ENCODE assay signal across 1 cellular context in the genomic region with DNA sequence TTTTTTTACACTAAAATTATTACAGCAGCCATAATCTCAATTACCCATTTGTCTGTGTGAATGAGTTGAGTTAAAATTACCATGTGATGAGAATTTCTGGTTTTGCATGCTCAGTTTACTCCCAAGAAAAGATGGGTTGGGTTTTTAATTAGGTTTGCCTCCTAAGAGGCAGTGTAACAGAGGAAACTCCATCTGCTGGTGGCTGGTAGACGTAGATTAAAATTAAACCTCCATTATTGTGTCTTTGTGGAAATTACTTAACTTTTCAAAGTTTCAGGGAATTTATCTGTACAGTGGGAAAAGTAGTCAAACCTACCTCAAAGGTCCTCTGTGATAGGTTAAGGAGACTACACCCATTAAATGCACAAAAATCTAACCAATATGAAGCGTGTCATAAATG.
TF ChIP-seq lines count a peak whose summit lies in the region.

No MANE protein-coding gene starts in this region.

TF ChIP-seq in Ishikawa, 13 proteins besides CTCF, POLR2A, EP300 and RAD21 (continued from another document):
- TF ChIP-seq, protein P1, sequence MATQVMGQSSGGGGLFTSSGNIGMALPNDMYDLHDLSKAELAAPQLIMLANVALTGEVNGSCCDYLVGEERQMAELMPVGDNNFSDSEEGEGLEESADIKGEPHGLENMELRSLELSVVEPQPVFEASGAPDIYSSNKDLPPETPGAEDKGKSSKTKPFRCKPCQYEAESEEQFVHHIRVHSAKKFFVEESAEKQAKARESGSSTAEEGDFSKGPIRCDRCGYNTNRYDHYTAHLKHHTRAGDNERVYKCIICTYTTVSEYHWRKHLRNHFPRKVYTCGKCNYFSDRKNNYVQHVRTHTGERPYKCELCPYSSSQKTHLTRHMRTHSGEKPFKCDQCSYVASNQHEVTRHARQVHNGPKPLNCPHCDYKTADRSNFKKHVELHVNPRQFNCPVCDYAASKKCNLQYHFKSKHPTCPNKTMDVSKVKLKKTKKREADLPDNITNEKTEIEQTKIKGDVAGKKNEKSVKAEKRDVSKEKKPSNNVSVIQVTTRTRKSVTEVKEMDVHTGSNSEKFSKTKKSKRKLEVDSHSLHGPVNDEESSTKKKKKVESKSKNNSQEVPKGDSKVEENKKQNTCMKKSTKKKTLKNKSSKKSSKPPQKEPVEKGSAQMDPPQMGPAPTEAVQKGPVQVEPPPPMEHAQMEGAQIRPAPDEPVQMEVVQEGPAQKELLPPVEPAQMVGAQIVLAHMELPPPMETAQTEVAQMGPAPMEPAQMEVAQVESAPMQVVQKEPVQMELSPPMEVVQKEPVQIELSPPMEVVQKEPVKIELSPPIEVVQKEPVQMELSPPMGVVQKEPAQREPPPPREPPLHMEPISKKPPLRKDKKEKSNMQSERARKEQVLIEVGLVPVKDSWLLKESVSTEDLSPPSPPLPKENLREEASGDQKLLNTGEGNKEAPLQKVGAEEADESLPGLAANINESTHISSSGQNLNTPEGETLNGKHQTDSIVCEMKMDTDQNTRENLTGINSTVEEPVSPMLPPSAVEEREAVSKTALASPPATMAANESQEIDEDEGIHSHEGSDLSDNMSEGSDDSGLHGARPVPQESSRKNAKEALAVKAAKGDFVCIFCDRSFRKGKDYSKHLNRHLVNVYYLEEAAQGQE (IDR thresholded peaks at IDR 0.05; ENCODE audit: low read depth) = no peak
- TF ChIP-seq ZBTB7A (IDR thresholded peaks at IDR 0.05; ENCODE audit: low read depth) (no peak), CREB1 (IDR thresholded peaks at IDR 0.05; ENCODE audit: low read depth) (no peak), TCF12 (IDR thresholded peaks at IDR 0.05; ENCODE audit: low read depth) (no peak), CEBPB (IDR thresholded peaks at IDR 0.05) (no peak), TEAD4 (IDR thresholded peaks at IDR 0.05) (no peak), EGR1 (IDR thresholded peaks at IDR 0.05) (no peak), TAF1 (IDR thresholded peaks at IDR 0.05; ENCODE audit: low read depth) (no peak), YY1 (IDR thresholded peaks at IDR 0.05; ENCODE audit: low read depth) (no peak), NFIC (IDR thresholded peaks at IDR 0.05) (no peak)
- TF ChIP-seq, protein P2, sequence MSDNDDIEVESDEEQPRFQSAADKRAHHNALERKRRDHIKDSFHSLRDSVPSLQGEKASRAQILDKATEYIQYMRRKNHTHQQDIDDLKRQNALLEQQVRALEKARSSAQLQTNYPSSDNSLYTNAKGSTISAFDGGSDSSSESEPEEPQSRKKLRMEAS (IDR thresholded peaks at IDR 0.05) = no peak
TF ChIP-seq in Ishikawa: peak in this region for 0.
